Comparison of ENCODE assay signal across 9 cellular contexts in genomic region chr2:227411320-227411989, GRCh38. TPM values are rescaled to one million over a fixed set of nuclear protein-coding genes. Genes with fewer than 3 reads are reported as not detected.
DNase-seq lines count a peak whose midpoint lies in the region; ATAC-seq and TF ChIP-seq lines count a peak whose summit lies in the region.
"Had no signal": no experiment of that assay in that cellular context is flagged by ENCODE, and none has a peak within 500 bp of the region (broad histone marks: within the 10 kb centered on the region; RNA-seq: fewer than 3 reads in every experiment).

No MANE protein-coding gene starts in this region.

- H4K20me1 ChIP-seq in SK-N-SH (ENCODE audit: insufficient read depth): no peaks in the 10 kb centered on the region

- no peak overlapping the region for H3K4me3 ChIP-seq in SK-N-SH (ENCODE audit: low read depth in 2 of 2, low read length in 1 of 2)

- H3K4me1 ChIP-seq in SK-N-SH (ENCODE audit: control insufficient read depth in 1 of 2, insufficient read depth in 2 of 2, low read depth in 1 of 2, low read length in 1 of 2): peaks cover 5 to 42% of the 10 kb centered on the region in 2 experiments; a peak in 2 of 4 replicates

- H3K27me3 ChIP-seq in SK-N-SH (ENCODE audit: insufficient read depth): no peaks in the 10 kb centered on the region

- TF ChIP-seq RAD21 in SK-N-SH (IDR thresholded peaks at IDR 0.05; ENCODE audit: low read length): no peak

- peaks cover 4% of the 10 kb centered on the region for H3K27me3 Mint-ChIP-seq in type B pancreatic cell

- DNase-seq in SK-N-SH (no peak), activated T-cell treated with anti-CD3 and anti-CD28 coated beads for 4 hours (peak; percentile 29), type B pancreatic cell (ENCODE audit: extremely low spot score, unreplicated experiment) (no peak), AG08395 (ENCODE audit: low spot score) (no peak), dedifferentiated amniotic fluid mesenchymal stem cell (ENCODE audit: extremely low spot score) (no peak)
- DNase-seq in stimulated activated CD4-positive, alpha-beta T cell treated with anti-CD3 and anti-CD28 coated beads, Interleukin-12 subunit alpha, Interleukin-12 subunit beta, amount 100 ng/mL, for 24 hours (ENCODE audit: low read depth in 2 of 2): peak; percentile 31 to 54

- no peak overlapping the region for H3K27ac ChIP-seq in SK-N-SH (ENCODE audit: low read depth in 2 of 2, low read length in 1 of 2)

- no peaks in the 10 kb centered on the region for H3K36me3 Mint-ChIP-seq in type B pancreatic cell

- no peaks in the 10 kb centered on the region for H3K79me2 ChIP-seq in SK-N-SH (ENCODE audit: insufficient read depth)

- no peaks in the 10 kb centered on the region for H3K36me3 ChIP-seq in SK-N-SH (replicated peaks in 1 of 2; ENCODE audit: control insufficient read depth in 1 of 2, insufficient read depth in 2 of 2, low read length in 1 of 2)

- 95% methylated on average over 9 of the region's 9 CpGs for WGBS in SK-N-SH (ENCODE audit: low lambda C conversion rate)

- no peak overlapping the region for H3K4me2 ChIP-seq in SK-N-SH

- H2AFZ ChIP-seq in SK-N-SH (ENCODE audit: low read depth): peak overlapping the region; percentile 16; the same call in 1 of the 2 replicates

- ATAC-seq in SK-N-SH treated with all-trans-retinoic acid at 6 μM for 48 hours (no peak), HG03354 (IDR thresholded peaks at IDR 0.05; ENCODE audit: poor library complexity, severe bottlenecking, unreplicated experiment) (peak; percentile 67)

- no peak for TF ChIP-seq EP300 in SK-N-SH (IDR thresholded peaks at IDR 0.05; ENCODE audit: borderline replicate concordance in 1 of 2, low read depth in 1 of 2, low read length in 1 of 2)

- POLR2A ChIA-PET in SK-N-SH (lab: Yijun Ruan, JAX): no interaction called here

- no peak overlapping the region for H3K27ac Mint-ChIP-seq in type B pancreatic cell

- no peak overlapping the region for H3K4me3 Mint-ChIP-seq in type B pancreatic cell

- H3F3A ChIP-seq in SK-N-SH (replicated peaks; ENCODE audit: insufficient read depth): peaks cover 8% of the 10 kb centered on the region

- H3K4me1 Mint-ChIP-seq in type B pancreatic cell (ENCODE audit: unreplicated experiment): peaks cover 14% of the 10 kb centered on the region

- no peaks in the 10 kb centered on the region for H3K9me3 ChIP-seq in SK-N-SH

- no peak for TF ChIP-seq CTCF in SK-N-SH (IDR thresholded peaks at IDR 0.05)
- TF ChIP-seq CTCF in type B pancreatic cell (conservative IDR thresholded peaks at IDR 0.05): no peak

- no peaks in the 10 kb centered on the region for H3K9me2 ChIP-seq in SK-N-SH

- H3K9me3 Mint-ChIP-seq in type B pancreatic cell: no peaks in the 10 kb centered on the region

- no peak overlapping the region for H3K9ac ChIP-seq in SK-N-SH

- CTCF ChIA-PET in SK-N-SH (lab: Yijun Ruan, JAX): interaction anchor here (1.0 to 1.2 kb wide), 2 partner anchors 59 to 355 kb away, joined by 3 read pairs; no protein-coding TSS in a partner anchor

TF ChIP-seq in SK-N-SH, 30 proteins besides CTCF, POLR2A, EP300 and RAD21:
- TF ChIP-seq REST (IDR thresholded peaks at IDR 0.05; ENCODE audit: low read depth, low read length) (no peak), IRF3 (IDR thresholded peaks at IDR 0.05; ENCODE audit: low read depth, low read length) (no peak), TAF1 (IDR thresholded peaks at IDR 0.05; ENCODE audit: borderline replicate concordance, low read depth, low read length) (no peak)

TF ChIP-seq in SK-N-SH treated with all-trans-retinoic acid at 6 μM for 48 hours, 23 proteins besides CTCF, POLR2A, EP300 and RAD21:
- no peak for TF ChIP-seq ZFP3 (CRISPR knock-in tag; IDR thresholded peaks at IDR 0.05)
- no peak for TF ChIP-seq TOX (CRISPR knock-in tag; IDR thresholded peaks at IDR 0.05; ENCODE audit: borderline replicate concordance)
- no peak for TF ChIP-seq ZFP30 (CRISPR knock-in tag; IDR thresholded peaks at IDR 0.05)
- no peak for TF ChIP-seq CSRNP3 (CRISPR knock-in tag; IDR thresholded peaks at IDR 0.05)
- no peak for TF ChIP-seq ZNF565 (CRISPR knock-in tag; conservative IDR thresholded peaks at IDR 0.05; ENCODE audit: low read depth)
- no peak for TF ChIP-seq ARNTL (CRISPR knock-in tag; IDR thresholded peaks at IDR 0.05; ENCODE audit: borderline replicate concordance, low read depth)
- no peak for TF ChIP-seq PATZ1 (CRISPR knock-in tag; IDR thresholded peaks at IDR 0.05; ENCODE audit: borderline replicate concordance)
- TF ChIP-seq PPARA (CRISPR knock-in tag; IDR thresholded peaks at IDR 0.05; ENCODE audit: borderline replicate concordance): no peak
- TF ChIP-seq CSDC2 (CRISPR knock-in tag; IDR thresholded peaks at IDR 0.05): no peak
- TF ChIP-seq RARB (CRISPR knock-in tag; IDR thresholded peaks at IDR 0.05): no peak
- no peak for TF ChIP-seq POU6F1 (CRISPR knock-in tag; IDR thresholded peaks at IDR 0.05; ENCODE audit: borderline replicate concordance, low read depth)
- no peak for TF ChIP-seq ISL1 (CRISPR knock-in tag; IDR thresholded peaks at IDR 0.05)

RNA-seq across cellular contexts. Expression of gene SCYGR1, which starts 23.7 kb away (rescaled TPM):
- not detected in 2 replicates for polyA plus RNA-seq in SK-N-SH (2012; rRNA removed)
- not detected in 2 replicates for polyA plus RNA-seq in SK-N-SH (2012; cell fraction: cytosol; rRNA removed)
- polyA plus RNA-seq in SK-N-SH (2012; cell fraction: nucleus; rRNA removed): not detected in 2 replicates
- not detected in 2 replicates for total RNA-seq in type B pancreatic cell (ENCODE audit: low replicate concordance)
- total RNA-seq: T-helper 2 cell treated with Interferon-gamma antibody and Interleukin-4, amounts not matched to agents 100 ng/mL and 5 ng/mL, for 36 hours had no signal

RNA-seq across cellular contexts. Expression of gene TM4SF20, which starts 32.3 kb away (rescaled TPM):
- 0.03 and 0.13 TPM in 2 replicates for polyA plus RNA-seq in SK-N-SH (2012; rRNA removed)
- polyA plus RNA-seq in SK-N-SH (2012; cell fraction: cytosol; rRNA removed): 0.14 and 0.17 TPM in 2 replicates
- 0.07 and 0.08 TPM in 2 replicates for polyA plus RNA-seq in SK-N-SH (2012; cell fraction: nucleus; rRNA removed)
- 3.7 and 6.9 TPM in 2 replicates for total RNA-seq in type B pancreatic cell (ENCODE audit: low replicate concordance)
- total RNA-seq: T-helper 2 cell treated with Interferon-gamma antibody and Interleukin-4, amounts not matched to agents 100 ng/mL and 5 ng/mL, for 36 hours had no signal

Comparison
In these comparisons a context has a peak if more than half of its experiments do, and no peak if none do; other contexts are left out.
1. DNase-seq: peak in activated T-cell treated with anti-CD3 and anti-CD28 coated beads for 4 hours (single experiment) and stimulated activated CD4-positive, alpha-beta T cell treated with anti-CD3 and anti-CD28 coated beads, Interleukin-12 subunit alpha, Interleukin-12 subunit beta, amount 100 ng/mL, for 24 hours (2 of 2); none in SK-N-SH (single experiment), type B pancreatic cell (single experiment), AG08395 (single experiment) and dedifferentiated amniotic fluid mesenchymal stem cell (single experiment).